27 cellular contexts compared by ENCODE assay signal in the genomic region with DNA sequence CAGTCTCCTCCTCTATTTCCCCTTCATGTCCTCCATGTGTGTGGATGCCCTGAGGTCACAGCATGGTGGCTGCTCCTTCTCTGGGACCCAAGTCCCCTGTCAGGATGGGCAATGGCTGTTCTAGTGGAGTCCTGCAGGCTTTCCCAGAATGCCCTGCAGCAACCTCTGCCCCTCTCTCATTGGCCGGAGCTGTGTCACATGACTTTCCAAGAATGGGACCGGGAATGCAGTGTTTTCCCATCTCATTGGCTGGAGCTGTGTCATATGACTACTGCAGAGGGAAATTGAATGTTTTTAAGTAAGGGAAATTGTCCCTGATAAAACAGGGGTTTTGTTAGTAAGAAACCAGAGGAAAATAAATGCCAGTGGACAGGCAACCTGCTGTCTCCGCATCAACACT.
"Had no signal": no experiment of that assay in that cellular context is flagged by ENCODE, and none has a peak within 500 bp of the region (broad histone marks: within the 10 kb centered on the region; RNA-seq: fewer than 3 reads in every experiment).

No MANE protein-coding gene starts in this region.

- H3K9me3 ChIP-seq: esophagus squamous epithelium, left lung, ovary, right lobe of liver, suprapubic skin, thyroid gland had no signal

- H3K27ac ChIP-seq: dorsolateral prefrontal cortex, esophagus squamous epithelium, hepatocyte, left lung, neural progenitor cell, ovary, right lobe of liver, suprapubic skin, thyroid gland had no signal

- H3K36me3 Mint-ChIP-seq: naive thymus-derived CD4-positive, alpha-beta T cell; neural progenitor cell had no signal

- H3K4me2 ChIP-seq: hepatocyte, neural progenitor cell had no signal

- ATAC-seq: left cardiac atrium; left lung; naive thymus-derived CD4-positive, alpha-beta T cell; right lobe of liver; stimulated activated naive CD8-positive, alpha-beta T cell treated with anti-CD3 and anti-CD28 coated beads, Interleukin-15, amount 100 ng/mL, for 72 hours had no signal

- H3K79me2 ChIP-seq: hepatocyte had no signal

- H3K9ac ChIP-seq: neural progenitor cell had no signal

- H3K4me3 ChIP-seq: dorsolateral prefrontal cortex, esophagus squamous epithelium, hepatocyte, left lung, neural progenitor cell, ovary, right lobe of liver, suprapubic skin, thyroid gland had no signal

- H3K27ac Mint-ChIP-seq: naive thymus-derived CD4-positive, alpha-beta T cell; nephron; neural progenitor cell; stimulated activated naive CD8-positive, alpha-beta T cell treated with anti-CD3 and anti-CD28 coated beads, Interleukin-15, amount 100 ng/mL, for 72 hours had no signal

- H3K4me3 Mint-ChIP-seq: naive thymus-derived CD4-positive, alpha-beta T cell; nephron; neural progenitor cell; stimulated activated naive CD8-positive, alpha-beta T cell treated with anti-CD3 and anti-CD28 coated beads, Interleukin-15, amount 100 ng/mL, for 72 hours had no signal

- H3K4me1 ChIP-seq: esophagus squamous epithelium, left lung, neural progenitor cell, suprapubic skin, thyroid gland had no signal

- H3K36me3 ChIP-seq: esophagus squamous epithelium, left lung, neural progenitor cell, ovary, right lobe of liver, suprapubic skin, thyroid gland had no signal

- H3K27me3 ChIP-seq: hepatocyte, left lung, neural progenitor cell, right lobe of liver, thyroid gland had no signal

- H2AFZ ChIP-seq: hepatocyte, neural progenitor cell had no signal

- H3K4me1 Mint-ChIP-seq: naive thymus-derived CD4-positive, alpha-beta T cell; nephron; neural progenitor cell; stimulated activated naive CD8-positive, alpha-beta T cell treated with anti-CD3 and anti-CD28 coated beads, Interleukin-15, amount 100 ng/mL, for 72 hours had no signal

- DNase-seq: dorsolateral prefrontal cortex; effector CD8-positive, alpha-beta T cell; esophagus squamous epithelium; left cardiac atrium; left lung; mammary epithelial cell; mesendoderm; midbrain; naive thymus-derived CD4-positive, alpha-beta T cell; nucleus accumbens; ovary; posterior cingulate gyrus; retina; right lobe of liver; small intestine; stimulated activated CD4-positive, alpha-beta T cell treated with anti-CD3 and anti-CD28 coated beads, Interleukin-12 subunit alpha, Interleukin-12 subunit beta, amount 100 ng/mL, for 4 hours; stimulated activated CD4-positive, alpha-beta T cell treated with anti-CD3 and anti-CD28 coated beads, Interleukin-1b, Interleukin-23, amount 100 ng/mL, for 48 hours; stimulated activated CD4-positive, alpha-beta T cell treated with anti-CD3 and anti-CD28 coated beads, Interleukin-4, amount 100 ng/mL, for 1 hour; stimulated activated CD8-positive, alpha-beta memory T cell treated with anti-CD3 and anti-CD28 coated beads, Interleukin-4, amount 100 ng/mL, for 48 hours; stimulated activated naive CD4-positive, alpha-beta T cell; stimulated activated naive CD8-positive, alpha-beta T cell treated with anti-CD3 and anti-CD28 coated beads, Interleukin-15, amount 100 ng/mL, for 72 hours; thyroid gland; trophoblast cell had no signal
